In genomic region chr6:15357832-15358231, GRCh38 we compare ENCODE assay signal across 1 cellular context.
TF ChIP-seq lines count a peak whose summit lies in the region.

No MANE protein-coding gene starts in this region.

TF ChIP-seq in GM12878, 131 proteins besides CTCF, POLR2A, EP300 and RAD21 (continued from another document):
- TF ChIP-seq SMAD5 (IDR thresholded peaks at IDR 0.05; ENCODE audit: low read depth) (no peak), ZNF384 (IDR thresholded peaks at IDR 0.05; ENCODE audit: borderline replicate concordance, low read depth, low read length) (no peak), HDAC6 (IDR thresholded peaks at IDR 0.05; ENCODE audit: unreplicated experiment) (no peak), IKZF1 (conservative IDR thresholded peaks at IDR 0.05) (peak; percentile 37; the same call in 1 of the 2 replicates), CREM (IDR thresholded peaks at IDR 0.05; ENCODE audit: low read depth) (peak; percentile 49; the same call in 1 of the 2 replicates), ZNF274 (IDR thresholded peaks at IDR 0.05; ENCODE audit: insufficient read depth, insufficient read length) (no peak), KAT2A (conservative IDR thresholded peaks at IDR 0.05; ENCODE audit: control insufficient read depth, low read depth, low read length) (no peak), PAX5 (IDR thresholded peaks at IDR 0.05; ENCODE audit: borderline replicate concordance, low read depth, low read length) (no peak), FOXM1 (IDR thresholded peaks at IDR 0.05; ENCODE audit: low read depth, low read length) (0 out of 2 replicates have a peak, but pooled peaks have one; percentile 63), E2F4 (IDR thresholded peaks at IDR 0.05; ENCODE audit: low read depth, low read length) (no peak), ZNF622 (IDR thresholded peaks at IDR 0.05) (no peak), SIX5 (IDR thresholded peaks at IDR 0.05; ENCODE audit: low read depth, low read length, severe bottlenecking) (no peak), LARP7 (IDR thresholded peaks at IDR 0.05) (no peak), MTA2 (IDR thresholded peaks at IDR 0.05; ENCODE audit: low read depth) (peak; percentile 50), HDGF (IDR thresholded peaks at IDR 0.05) (0 out of 2 replicates have a peak, but pooled peaks have one; percentile 26)
TF ChIP-seq in GM12878: peak in this region for 24.
